ENCODE assay signal across 8 cellular contexts in genomic region chr11:123020968-123021367, GRCh38.
A peak's percentile ranks its signal among the peaks of the same experiment; 100 is the strongest.
DNase-seq lines count a peak whose midpoint lies in the region; ATAC-seq and TF ChIP-seq lines count a peak whose summit lies in the region.

No MANE protein-coding gene starts in this region.

- DNase-seq in AG04449 (ENCODE audit: low read depth, low spot score) (no peak), GM10248 (ENCODE audit: extremely low spot score) (peak; percentile 77), NCI-H774 (lab: John Stamatoyannopoulos, UW) (peak; percentile 56), hepatic stellate cell (ENCODE audit: low spot score) (peak; percentile 74)
- DNase-seq in activated T-cell treated with anti-CD3 and anti-CD28 coated beads, Interleukin-2, amount 50 U/mL, for 1 hour: peak; percentile 20
- peak; percentile 11 for DNase-seq in stimulated activated CD8-positive, alpha-beta memory T cell treated with anti-CD3 and anti-CD28 coated beads, Interleukin-4, amount 100 ng/mL, for 24 hours (ENCODE audit: low read depth)
- no peak for DNase-seq in activated effector memory CD4-positive, alpha-beta T cell treated with Interleukin-2 at 50 U/mL for 16 hours

- no peak overlapping the region for H3K4me3 ChIP-seq in AG04449 (ENCODE audit: low read depth, low read length)

- POLR2A ChIA-PET in AG04449 (lab: Yijun Ruan, JAX): no interaction called here
- POLR2A ChIA-PET in GM10248 (lab: Yijun Ruan, JAX): interaction anchor here (0.5 to 1.3 kb wide), 3 partner anchors 34 to 163 kb away, joined by 3 to 9 read pairs (median 3); partner anchors contain the start of gene HSPA8

- TF ChIP-seq CTCF in AG04449 (IDR thresholded peaks at IDR 0.05; ENCODE audit: insufficient read depth, low read length, missing control alignments) (peak; percentile 76), GM10248 (IDR thresholded peaks at IDR 0.05; ENCODE audit: control extremely low read depth, extremely low read depth, low read depth, missing control alignments) (peak; percentile 71)

- peak; percentile 70 for ATAC-seq in HG03139 (IDR thresholded peaks at IDR 0.05; ENCODE audit: unreplicated experiment)

- CTCF ChIA-PET in AG04449 (lab: Yijun Ruan, JAX): interaction anchor here (0.6 to 21.9 kb wide), 42 partner anchors 9 to 458 kb away, joined by 3 to 758 read pairs (median 4); no protein-coding TSS in a partner anchor
- CTCF ChIA-PET in GM10248 (lab: Yijun Ruan, JAX): interaction anchor here (0.8 to 10.2 kb wide), 37 partner anchors 9 to 440 kb away, joined by 3 to 257 read pairs (median 5); partner anchors contain the start of gene CRTAM

Comparison
In these comparisons a context has a peak if more than half of its experiments do, and no peak if none do; other contexts are left out.
1. DNase-seq: peak in GM10248 (single experiment), NCI-H774 (single experiment), activated T-cell treated with anti-CD3 and anti-CD28 coated beads, Interleukin-2, amount 50 U/mL, for 1 hour (single experiment), hepatic stellate cell (single experiment) and stimulated activated CD8-positive, alpha-beta memory T cell treated with anti-CD3 and anti-CD28 coated beads, Interleukin-4, amount 100 ng/mL, for 24 hours (single experiment); none in AG04449 (single experiment) and activated effector memory CD4-positive, alpha-beta T cell treated with Interleukin-2 at 50 U/mL for 16 hours (single experiment).